In the genomic region with DNA sequence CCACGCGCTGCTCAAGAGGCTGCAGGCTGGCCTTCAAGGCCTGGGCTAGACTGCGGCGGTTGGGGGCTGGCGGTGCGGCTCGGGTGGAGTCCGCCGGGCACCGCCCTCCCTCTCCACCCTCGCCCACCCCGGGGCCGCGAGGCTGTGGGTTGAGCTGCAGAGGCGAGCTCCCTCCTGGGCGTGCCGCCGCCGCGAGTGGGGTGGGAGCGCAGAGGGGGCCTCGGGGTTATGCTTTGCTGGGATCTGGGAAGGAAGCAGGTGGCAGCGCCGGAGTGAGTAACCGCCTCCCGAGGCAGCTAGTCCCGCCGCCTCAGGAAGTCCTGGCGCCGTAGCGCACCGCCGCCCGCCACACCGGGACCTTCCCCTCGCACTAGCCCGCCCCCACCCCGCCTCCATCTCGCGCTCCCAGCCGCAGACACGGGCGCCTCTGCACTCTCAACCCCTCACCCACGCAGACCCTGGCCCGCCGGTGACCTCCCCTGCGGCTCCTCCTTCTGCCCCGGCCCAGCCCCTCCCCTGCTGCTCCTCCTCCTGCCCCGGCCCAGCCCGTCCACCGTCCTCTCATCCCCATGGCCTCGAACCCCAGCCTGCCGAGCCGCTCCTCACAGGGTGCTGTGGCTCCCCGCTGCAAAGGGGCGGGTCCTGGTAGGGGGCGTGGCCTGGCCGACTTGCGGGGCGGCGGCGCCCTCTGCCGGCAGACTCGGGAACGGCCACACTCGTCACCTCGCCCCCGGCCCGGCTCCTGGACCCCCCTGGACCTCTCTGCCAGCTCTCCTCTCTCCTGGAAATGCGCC, we compare ENCODE assay signal across 8 cellular contexts. TPM values are rescaled to one million over a fixed set of nuclear protein-coding genes. Genes with fewer than 3 reads are reported as not detected.
DNase-seq lines count a peak whose midpoint lies in the region; ATAC-seq and TF ChIP-seq lines count a peak whose summit lies in the region.

No MANE protein-coding gene starts in this region.

- H3K4me1 ChIP-seq in Karpas-422 (ENCODE audit: low read length) (peaks cover 69% of the 10 kb centered on the region), SJCRH30 (peaks cover 18% of the 10 kb centered on the region), osteoblast (ENCODE audit: insufficient read depth, low read length) (peaks cover 9% of the 10 kb centered on the region), thoracic aorta (ENCODE audit: control insufficient read depth in 1 of 2, low read depth in 2 of 2) (peaks cover 16 to 23% of the 10 kb centered on the region in 2 donors)

- peaks cover 21% of the 10 kb centered on the region for H3K4me1 Mint-ChIP-seq in glutamatergic neuron (ENCODE audit: low read depth, unreplicated experiment)

- no peaks in the 10 kb centered on the region for H3K36me3 Mint-ChIP-seq in glutamatergic neuron (ENCODE audit: unreplicated experiment)

- peak overlapping the region; percentile 48; the same call in 1 of the 2 replicates for H2AFZ ChIP-seq in Karpas-422 (ENCODE audit: low read length)
- H2AFZ ChIP-seq in osteoblast (ENCODE audit: low read length) = peak overlapping the region; percentile 97

- ATAC-seq in thoracic aorta (ENCODE audit: insufficient number of reproducible peaks, low FRiP score, low read depth) = peak; percentile 43

- peak overlapping the region; percentile 59 for H3K9ac ChIP-seq in Karpas-422 (ENCODE audit: low read length)

- H3K36me3 ChIP-seq in Karpas-422 (ENCODE audit: insufficient read depth, low read length) = no peaks in the 10 kb centered on the region
- no peaks in the 10 kb centered on the region for H3K36me3 ChIP-seq in SJCRH30
- no peaks in the 10 kb centered on the region for H3K36me3 ChIP-seq in osteoblast (ENCODE audit: insufficient read depth, low read length)
- no peaks in the 10 kb centered on the region for H3K36me3 ChIP-seq in thoracic aorta

- H4K20me1 ChIP-seq in Karpas-422 (ENCODE audit: insufficient read depth, low read depth, low read length) (no peaks in the 10 kb centered on the region), osteoblast (ENCODE audit: insufficient read depth, low read length) (no peaks in the 10 kb centered on the region)

- H3K9me3 Mint-ChIP-seq in glutamatergic neuron (ENCODE audit: unreplicated experiment) = peaks cover 15% of the 10 kb centered on the region

- peak overlapping the region; percentile 71 for H3K4me2 ChIP-seq in Karpas-422 (ENCODE audit: low read depth, low read length, poor library complexity, severe bottlenecking)
- peak overlapping the region; percentile 90 for H3K4me2 ChIP-seq in osteoblast (ENCODE audit: insufficient read depth, low read length)

- H3K9me3 ChIP-seq in Karpas-422 (ENCODE audit: low read length) = no peaks in the 10 kb centered on the region
- no peaks in the 10 kb centered on the region for H3K9me3 ChIP-seq in SJCRH30 (replicated peaks)
- no peaks in the 10 kb centered on the region for H3K9me3 ChIP-seq in osteoblast (ENCODE audit: low read depth, low read length)
- H3K9me3 ChIP-seq in thoracic aorta = no peaks in the 10 kb centered on the region

- no peaks in the 10 kb centered on the region for H3K9me2 ChIP-seq in Karpas-422 (replicated peaks; ENCODE audit: insufficient read depth, low read length)

- DNase-seq in SIG-M5 treated with dmso at 0.1 percent for 504 hours (lab: John Stamatoyannopoulos, UW; ENCODE audit: unreplicated experiment) = peak; percentile 74
- no peak for DNase-seq in SIG-M5 (lab: John Stamatoyannopoulos, UW)
- DNase-seq in Karpas-422 = peak; percentile 93
- DNase-seq in SJCRH30 = peak; percentile 85 to 92
- DNase-seq in activated naive CD4-positive, alpha-beta T cell treated with Interleukin-2 at 50 U/mL for 16 hours = peak; percentile 91
- peak; percentile 92 for DNase-seq in glutamatergic neuron
- peak; percentile 98 for DNase-seq in osteoblast (ENCODE audit: insufficient read length, low spot score, missing footprints)
- peak; percentile 54 for DNase-seq in thoracic aorta (ENCODE audit: low spot score)

- no peak overlapping the region for H3K27ac ChIP-seq in Karpas-422 (ENCODE audit: low read length)
- H3K27ac ChIP-seq in SJCRH30 = no peak overlapping the region
- H3K27ac ChIP-seq in osteoblast (ENCODE audit: low read depth, low read length) = no peak overlapping the region
- no peak overlapping the region for H3K27ac ChIP-seq in thoracic aorta

- peak overlapping the region; percentile 75 for H3K4me3 Mint-ChIP-seq in glutamatergic neuron (ENCODE audit: unreplicated experiment)

- peak; percentile 95 for TF ChIP-seq CTCF in glutamatergic neuron (IDR thresholded peaks at IDR 0.05; ENCODE audit: partially characterized antibody, unreplicated experiment)
- TF ChIP-seq CTCF in osteoblast (IDR thresholded peaks at IDR 0.05; ENCODE audit: extremely low read depth, low read depth, low read length) = peak; percentile 78
- TF ChIP-seq CTCF in thoracic aorta (IDR thresholded peaks at IDR 0.05) = peak; percentile 97

- H3K27me3 Mint-ChIP-seq in glutamatergic neuron (ENCODE audit: unreplicated experiment) = peaks cover 15% of the 10 kb centered on the region

- no peak overlapping the region for H3K27ac Mint-ChIP-seq in glutamatergic neuron (ENCODE audit: unreplicated experiment)

- H3K27me3 ChIP-seq in Karpas-422 (ENCODE audit: low read length) = 0 out of 2 replicates have a peak, but pooled peaks cover 2% of the 10 kb centered on the region
- peaks cover 5% of the 10 kb centered on the region for H3K27me3 ChIP-seq in SJCRH30
- H3K27me3 ChIP-seq in osteoblast (ENCODE audit: insufficient read depth, low read length) = peaks cover 10% of the 10 kb centered on the region
- H3K27me3 ChIP-seq in thoracic aorta (replicated peaks; ENCODE audit: insufficient read depth) = no peaks in the 10 kb centered on the region

- no peaks in the 10 kb centered on the region for H3K79me2 ChIP-seq in Karpas-422 (ENCODE audit: low read length)
- H3K79me2 ChIP-seq in osteoblast (ENCODE audit: insufficient read depth, low read length) = no peaks in the 10 kb centered on the region

- peak overlapping the region; percentile 60 for H3K4me3 ChIP-seq in Karpas-422 (ENCODE audit: low read length)
- peak overlapping the region; percentile 54 for H3K4me3 ChIP-seq in SJCRH30
- H3K4me3 ChIP-seq in osteoblast (ENCODE audit: insufficient read depth, low read length) = peak overlapping the region; percentile 72
- peak overlapping the region; percentile 73 for H3K4me3 ChIP-seq in thoracic aorta

RNA-seq across cellular contexts. Expression of gene TAMALIN, which starts 16.6 kb away (rescaled TPM):
- 0.47 TPM in 1 of 2 replicates, not detected in the other for total RNA-seq in Karpas-422 (2014; rRNA removed; shearing (Covaris generic); ENCODE audit: low replicate concordance)
- 3.3 and 4.5 TPM in 2 replicates for total RNA-seq in SJCRH30 (2014; rRNA removed; shearing (Covaris generic))
- total RNA-seq in glutamatergic neuron (ENCODE audit: unreplicated experiment) = 31.3 TPM
- total RNA-seq in osteoblast = 4.7 and 6.5 TPM in 2 replicates
- total RNA-seq in thoracic aorta = 10 to 100 TPM; 17.0 to 21.9 TPM

RNA-seq across cellular contexts. Expression of gene NR4A1, which starts 27.9 kb away (rescaled TPM):
- total RNA-seq in Karpas-422 (2014; rRNA removed; shearing (Covaris generic); ENCODE audit: low replicate concordance) = 11.7 and 26.9 TPM in 2 replicates
- total RNA-seq in SJCRH30 (2014; rRNA removed; shearing (Covaris generic)) = 9.2 and 10.0 TPM in 2 replicates
- total RNA-seq in glutamatergic neuron (ENCODE audit: unreplicated experiment) (8.5 TPM), osteoblast (3.3 and 3.5 TPM in 2 replicates), thoracic aorta (100 to 1,000 TPM; 112 to 468 TPM)

RNA-seq across cellular contexts. Expression of gene ATG101, which starts 46.4 kb away (rescaled TPM):
- 31.9 and 63.0 TPM in 2 replicates for total RNA-seq in Karpas-422 (2014; rRNA removed; shearing (Covaris generic); ENCODE audit: low replicate concordance)
- 48.6 and 52.1 TPM in 2 replicates for total RNA-seq in SJCRH30 (2014; rRNA removed; shearing (Covaris generic))
- total RNA-seq in glutamatergic neuron (ENCODE audit: unreplicated experiment) = 26.2 TPM
- total RNA-seq in osteoblast = 49.5 and 64.4 TPM in 2 replicates
- total RNA-seq in thoracic aorta = 10 to 100 TPM; 43.0 to 46.6 TPM

RNA-seq across cellular contexts. Expression of gene SMIM41, which starts 56.1 kb away (rescaled TPM):
- 0.75 TPM in 1 of 2 replicates, not detected in the other for total RNA-seq in Karpas-422 (2014; rRNA removed; shearing (Covaris generic); ENCODE audit: low replicate concordance)
- not detected in 2 replicates for total RNA-seq in SJCRH30 (2014; rRNA removed; shearing (Covaris generic))
- total RNA-seq in glutamatergic neuron (ENCODE audit: unreplicated experiment) = 0.88 TPM
- under 0.01 TPM in 1 of 2 replicates, not detected in the other for total RNA-seq in osteoblast
- total RNA-seq in thoracic aorta = 1 to 10 TPM in 1 of 2 donors, not detected in 1; 1.8 TPM
